Comparison of ENCODE assay signal across 7 cellular contexts in the genomic region with DNA sequence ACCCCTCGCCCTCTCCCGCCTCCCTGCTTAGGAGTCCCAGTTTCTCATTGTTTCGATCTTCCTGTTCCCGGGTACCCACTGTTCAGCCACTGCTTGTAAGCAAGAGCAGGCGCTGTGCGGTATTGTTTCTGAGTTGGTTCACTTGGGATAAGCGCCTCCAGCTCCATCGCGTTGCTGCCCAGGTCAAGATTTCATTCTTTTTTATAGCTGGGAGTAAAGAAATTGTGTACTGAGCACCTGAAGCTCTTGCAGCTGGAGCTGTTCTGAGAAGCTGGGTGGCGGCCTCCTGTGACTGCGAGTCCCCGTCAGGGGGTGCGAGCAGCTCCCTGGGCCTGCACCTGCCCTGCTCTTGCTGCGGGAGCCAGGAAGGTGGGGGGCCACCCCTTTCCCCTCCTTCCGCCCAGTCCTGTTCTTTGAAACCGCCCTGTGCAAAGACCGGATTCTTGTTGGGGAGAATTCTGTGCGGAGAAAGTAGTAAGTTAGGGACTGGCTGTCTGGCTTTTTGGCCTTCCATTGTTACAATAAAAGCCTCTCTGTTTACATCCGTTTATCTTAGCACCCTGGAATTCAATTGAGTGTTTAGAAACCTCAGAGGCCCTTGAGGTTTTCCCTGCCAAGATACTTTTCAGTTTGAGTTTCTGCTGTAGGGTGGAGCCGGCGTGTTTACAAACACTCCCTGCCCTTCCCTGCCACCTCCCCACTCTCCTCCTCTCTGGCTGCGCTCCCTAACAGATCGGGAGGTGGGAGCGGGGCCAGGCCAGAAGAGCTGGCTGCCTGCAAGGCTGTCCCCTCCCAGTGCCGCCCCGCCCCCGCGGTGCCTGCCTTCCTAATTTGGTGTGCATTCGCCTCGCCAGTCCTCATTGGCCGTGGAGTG.
DNase-seq lines count a peak whose midpoint lies in the region; ATAC-seq and TF ChIP-seq lines count a peak whose summit lies in the region.

No MANE protein-coding gene starts in this region.

- peak; percentile 92 for DNase-seq in NCI-H2029 treated with DMSO at 0.1 percent for 48 hours (lab: John Stamatoyannopoulos, UW)
- peak; percentile 30 to 96 (median 87) for DNase-seq in caudate nucleus (lab: John Stamatoyannopoulos, UW)
- DNase-seq in inferior parietal cortex (ENCODE audit: extremely low spot score): peak; percentile 89
- peak; percentile 97 for DNase-seq in smooth muscle cell of the brain vasculature (ENCODE audit: low read depth, low spot score)

- ATAC-seq in GM18508 (IDR thresholded peaks at IDR 0.05; ENCODE audit: insufficient read depth, unreplicated experiment) (peak; percentile 68), HG02973 (IDR thresholded peaks at IDR 0.05; ENCODE audit: unreplicated experiment) (peak; percentile 68)

- H3K27ac ChIP-seq in VCaP: peak overlapping the region; percentile 71
- H3K27ac ChIP-seq in caudate nucleus (ENCODE audit: low read depth, low read length): peak overlapping the region; percentile 94

- TF ChIP-seq CTCF in VCaP (conservative IDR thresholded peaks at IDR 0.05): no peak

Comparison
In these comparisons a context has a peak if more than half of its experiments do, and no peak if none do; other contexts are left out.
1. Peak in every context shown above with its lines: DNase-seq, ATAC-seq and H3K27ac ChIP-seq.